ENCODE assay signal across 25 cellular contexts in genomic region chr22:35860837-35861236, GRCh38.
"Had no signal": no experiment of that assay in that cellular context is flagged by ENCODE, and none has a peak within 500 bp of the region (broad histone marks: within the 10 kb centered on the region; RNA-seq: fewer than 3 reads in every experiment).

No MANE protein-coding gene starts in this region.

- H3K27ac ChIP-seq: foreskin keratinocyte, hepatocyte, left ventricle myocardium inferior, lower lobe of right lung, neural progenitor cell, parathyroid adenoma, prostate gland, suprapubic skin, thyroid gland, upper lobe of left lung, vagina had no signal

- H3K27ac Mint-ChIP-seq: dendritic cell treated with granulocyte-macrophage colony-stimulating factor and Interleukin-4, amounts not matched to agents 40 ng/mL and 50 ng/mL, for 4 days; memory B cell; mesothelial cell of epicardium; natural killer cell; neural progenitor cell had no signal

- H3K9me3 Mint-ChIP-seq: dendritic cell treated with granulocyte-macrophage colony-stimulating factor and Interleukin-4, amounts not matched to agents 40 ng/mL and 50 ng/mL, for 4 days; memory B cell; natural killer cell; neural progenitor cell had no signal

- H3K4me2 ChIP-seq: hepatocyte, neural progenitor cell had no signal

- H3K4me3 Mint-ChIP-seq: dendritic cell treated with granulocyte-macrophage colony-stimulating factor and Interleukin-4, amounts not matched to agents 40 ng/mL and 50 ng/mL, for 4 days; memory B cell; mesothelial cell of epicardium; natural killer cell; neural progenitor cell had no signal

- FAIRE-seq: kidney, small intestine had no signal

- H3K27me3 Mint-ChIP-seq: dendritic cell treated with granulocyte-macrophage colony-stimulating factor and Interleukin-4, amounts not matched to agents 40 ng/mL and 50 ng/mL, for 4 days had no signal

- H3K27me3 ChIP-seq: foreskin keratinocyte, hepatocyte, neural progenitor cell, suprapubic skin, thyroid gland, upper lobe of left lung, vagina had no signal

- H2AFZ ChIP-seq: hepatocyte, neural progenitor cell, parathyroid adenoma had no signal

- DNase-seq: erythroblast; foreskin keratinocyte; head of caudate nucleus; kidney; left cardiac atrium; left ventricle myocardium inferior; lower lobe of right lung; natural killer cell; nucleus accumbens; retina; small intestine; stimulated activated CD4-positive, alpha-beta T cell treated with anti-CD3 and anti-CD28 coated beads, Interleukin-2, amount 100 ng/mL, for 48 hours; stimulated activated naive CD4-positive, alpha-beta T cell treated with Interleukin-2 at 50 U/mL for 16 hours; thyroid gland; upper lobe of left lung had no signal

- H3K36me3 ChIP-seq: left ventricle myocardium inferior, lower lobe of right lung, neural progenitor cell, prostate gland, suprapubic skin, thyroid gland, upper lobe of left lung, vagina had no signal

- ATAC-seq: foreskin keratinocyte, left cardiac atrium, lower lobe of right lung, natural killer cell, sciatic nerve had no signal

- H3K9me3 ChIP-seq: left ventricle myocardium inferior, lower lobe of right lung, prostate gland, suprapubic skin, thyroid gland, upper lobe of left lung, vagina had no signal

- H3K4me1 Mint-ChIP-seq: memory B cell, natural killer cell had no signal

- H3K4me3 ChIP-seq: hepatocyte, left ventricle myocardium inferior, lower lobe of right lung, neural progenitor cell, prostate gland, suprapubic skin, thyroid gland, upper lobe of left lung, vagina had no signal

- H3K9ac ChIP-seq: neural progenitor cell, parathyroid adenoma had no signal

- H3K4me1 ChIP-seq: lower lobe of right lung, prostate gland, suprapubic skin, thyroid gland, upper lobe of left lung had no signal
